ENCODE assay signal across 1 cellular context in the genomic region with DNA sequence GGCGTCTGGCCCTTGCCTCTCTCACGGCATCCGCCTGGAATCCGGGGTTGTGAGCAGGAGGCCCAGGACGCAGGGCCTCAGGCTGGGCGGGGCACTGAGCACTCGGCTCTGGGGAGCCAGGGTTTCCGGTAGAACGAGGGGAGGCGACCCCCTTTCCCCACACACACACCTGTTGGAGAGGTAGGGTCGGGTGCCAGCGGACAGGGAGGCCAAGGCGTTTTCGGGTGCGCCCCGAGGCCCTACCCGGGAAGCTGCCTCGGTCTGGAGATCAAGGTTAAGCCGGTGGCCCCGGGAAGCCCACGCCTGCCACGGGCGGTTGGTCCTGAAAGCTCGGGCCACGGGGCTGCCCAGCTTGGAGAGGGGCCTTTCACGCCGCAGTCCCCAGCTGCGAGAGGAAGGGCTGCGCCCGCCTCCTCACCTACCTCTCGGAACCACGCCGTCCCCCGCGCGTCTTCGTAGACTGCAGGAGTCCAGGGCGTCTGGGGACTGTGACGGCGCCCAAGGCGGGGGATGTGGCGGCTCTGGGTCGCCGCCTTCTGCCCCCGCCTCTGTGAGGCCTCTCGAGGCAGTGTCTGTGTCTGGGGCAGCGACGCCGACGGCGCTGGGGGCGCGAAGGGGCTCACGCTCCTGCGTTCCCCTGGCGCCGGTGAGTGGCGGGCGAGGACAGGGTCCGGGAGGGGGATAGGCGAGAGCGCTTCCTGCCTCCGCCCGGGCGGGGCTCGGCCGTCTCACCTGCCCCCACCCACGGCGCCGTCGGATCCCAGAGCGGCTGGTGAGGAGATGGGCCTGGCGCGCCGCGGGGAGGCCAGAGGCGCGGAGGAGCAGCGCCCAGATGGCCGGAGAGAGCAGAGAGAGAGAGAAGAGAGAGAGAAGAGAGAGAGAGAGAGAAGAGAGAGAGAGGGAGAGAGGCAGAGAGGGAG.
TF ChIP-seq lines count a peak whose summit lies in the region.

No MANE protein-coding gene starts in this region.

TF ChIP-seq in SK-N-SH, 30 proteins besides CTCF, POLR2A, EP300 and RAD21 (continued from another document):
- TF ChIP-seq, protein P1, sequence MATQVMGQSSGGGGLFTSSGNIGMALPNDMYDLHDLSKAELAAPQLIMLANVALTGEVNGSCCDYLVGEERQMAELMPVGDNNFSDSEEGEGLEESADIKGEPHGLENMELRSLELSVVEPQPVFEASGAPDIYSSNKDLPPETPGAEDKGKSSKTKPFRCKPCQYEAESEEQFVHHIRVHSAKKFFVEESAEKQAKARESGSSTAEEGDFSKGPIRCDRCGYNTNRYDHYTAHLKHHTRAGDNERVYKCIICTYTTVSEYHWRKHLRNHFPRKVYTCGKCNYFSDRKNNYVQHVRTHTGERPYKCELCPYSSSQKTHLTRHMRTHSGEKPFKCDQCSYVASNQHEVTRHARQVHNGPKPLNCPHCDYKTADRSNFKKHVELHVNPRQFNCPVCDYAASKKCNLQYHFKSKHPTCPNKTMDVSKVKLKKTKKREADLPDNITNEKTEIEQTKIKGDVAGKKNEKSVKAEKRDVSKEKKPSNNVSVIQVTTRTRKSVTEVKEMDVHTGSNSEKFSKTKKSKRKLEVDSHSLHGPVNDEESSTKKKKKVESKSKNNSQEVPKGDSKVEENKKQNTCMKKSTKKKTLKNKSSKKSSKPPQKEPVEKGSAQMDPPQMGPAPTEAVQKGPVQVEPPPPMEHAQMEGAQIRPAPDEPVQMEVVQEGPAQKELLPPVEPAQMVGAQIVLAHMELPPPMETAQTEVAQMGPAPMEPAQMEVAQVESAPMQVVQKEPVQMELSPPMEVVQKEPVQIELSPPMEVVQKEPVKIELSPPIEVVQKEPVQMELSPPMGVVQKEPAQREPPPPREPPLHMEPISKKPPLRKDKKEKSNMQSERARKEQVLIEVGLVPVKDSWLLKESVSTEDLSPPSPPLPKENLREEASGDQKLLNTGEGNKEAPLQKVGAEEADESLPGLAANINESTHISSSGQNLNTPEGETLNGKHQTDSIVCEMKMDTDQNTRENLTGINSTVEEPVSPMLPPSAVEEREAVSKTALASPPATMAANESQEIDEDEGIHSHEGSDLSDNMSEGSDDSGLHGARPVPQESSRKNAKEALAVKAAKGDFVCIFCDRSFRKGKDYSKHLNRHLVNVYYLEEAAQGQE (IDR thresholded peaks at IDR 0.05; ENCODE audit: low read depth, low read length): no peak
- TF ChIP-seq, protein P2, sequence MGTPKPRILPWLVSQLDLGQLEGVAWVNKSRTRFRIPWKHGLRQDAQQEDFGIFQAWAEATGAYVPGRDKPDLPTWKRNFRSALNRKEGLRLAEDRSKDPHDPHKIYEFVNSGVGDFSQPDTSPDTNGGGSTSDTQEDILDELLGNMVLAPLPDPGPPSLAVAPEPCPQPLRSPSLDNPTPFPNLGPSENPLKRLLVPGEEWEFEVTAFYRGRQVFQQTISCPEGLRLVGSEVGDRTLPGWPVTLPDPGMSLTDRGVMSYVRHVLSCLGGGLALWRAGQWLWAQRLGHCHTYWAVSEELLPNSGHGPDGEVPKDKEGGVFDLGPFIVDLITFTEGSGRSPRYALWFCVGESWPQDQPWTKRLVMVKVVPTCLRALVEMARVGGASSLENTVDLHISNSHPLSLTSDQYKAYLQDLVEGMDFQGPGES (IDR thresholded peaks at IDR 0.05; ENCODE audit: low read depth, low read length): no peak
- TF ChIP-seq CHD2 (IDR thresholded peaks at IDR 0.05; ENCODE audit: low read length, partially characterized antibody) (no peak), YY1 (IDR thresholded peaks at IDR 0.05; ENCODE audit: low read depth) (no peak), RXRA (IDR thresholded peaks at IDR 0.05; ENCODE audit: borderline replicate concordance, low read depth) (no peak), RFX5 (IDR thresholded peaks at IDR 0.05; ENCODE audit: low read length) (no peak)
- TF ChIP-seq, protein P3, sequence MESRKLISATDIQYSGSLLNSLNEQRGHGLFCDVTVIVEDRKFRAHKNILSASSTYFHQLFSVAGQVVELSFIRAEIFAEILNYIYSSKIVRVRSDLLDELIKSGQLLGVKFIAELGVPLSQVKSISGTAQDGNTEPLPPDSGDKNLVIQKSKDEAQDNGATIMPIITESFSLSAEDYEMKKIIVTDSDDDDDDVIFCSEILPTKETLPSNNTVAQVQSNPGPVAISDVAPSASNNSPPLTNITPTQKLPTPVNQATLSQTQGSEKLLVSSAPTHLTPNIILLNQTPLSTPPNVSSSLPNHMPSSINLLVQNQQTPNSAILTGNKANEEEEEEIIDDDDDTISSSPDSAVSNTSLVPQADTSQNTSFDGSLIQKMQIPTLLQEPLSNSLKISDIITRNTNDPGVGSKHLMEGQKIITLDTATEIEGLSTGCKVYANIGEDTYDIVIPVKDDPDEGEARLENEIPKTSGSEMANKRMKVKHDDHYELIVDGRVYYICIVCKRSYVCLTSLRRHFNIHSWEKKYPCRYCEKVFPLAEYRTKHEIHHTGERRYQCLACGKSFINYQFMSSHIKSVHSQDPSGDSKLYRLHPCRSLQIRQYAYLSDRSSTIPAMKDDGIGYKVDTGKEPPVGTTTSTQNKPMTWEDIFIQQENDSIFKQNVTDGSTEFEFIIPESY (IDR thresholded peaks at IDR 0.05; ENCODE audit: borderline replicate concordance, low read depth): no peak
